In the genomic region with DNA sequence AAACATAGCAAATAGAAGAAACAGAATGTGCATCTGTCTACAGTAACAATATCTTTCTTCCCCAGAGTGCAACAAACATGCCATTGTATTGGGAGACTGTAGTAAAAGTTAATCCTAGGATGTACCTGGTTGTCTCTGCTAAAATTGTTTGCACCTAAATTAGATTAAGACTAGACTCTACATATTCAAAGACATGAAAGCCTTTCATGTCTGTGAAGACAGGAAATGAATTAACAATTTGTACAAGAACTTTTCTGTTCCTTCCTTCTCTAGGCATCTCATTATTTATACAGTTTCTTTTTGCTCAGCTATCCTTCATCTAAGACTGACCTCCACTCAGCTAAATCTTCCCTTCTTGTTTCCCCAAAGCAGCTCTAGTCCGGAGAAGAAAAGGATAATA, we compare ENCODE assay signal across 21 cellular contexts.
DNase-seq lines count a peak whose midpoint lies in the region; ATAC-seq and TF ChIP-seq lines count a peak whose summit lies in the region.
"Had no signal": no experiment of that assay in that cellular context is flagged by ENCODE, and none has a peak within 500 bp of the region (broad histone marks: within the 10 kb centered on the region; RNA-seq: fewer than 3 reads in every experiment).

No MANE protein-coding gene starts in this region.

- no peaks in the 10 kb centered on the region for H3K36me3 Mint-ChIP-seq in activated naive CD4-positive, alpha-beta T cell treated with anti-CD3 and anti-CD28 coated beads for 36 hours (ENCODE audit: low read depth)
- peaks cover 12% of the 10 kb centered on the region in 2 donors for H3K36me3 Mint-ChIP-seq in CD4-positive, alpha-beta memory T cell
- peaks cover 0 to 9% (median 0%) of the 10 kb centered on the region in 5 donors for H3K36me3 Mint-ChIP-seq in naive thymus-derived CD4-positive, alpha-beta T cell

- no peaks in the 10 kb centered on the region for H3K27me3 Mint-ChIP-seq in activated naive CD4-positive, alpha-beta T cell treated with anti-CD3 and anti-CD28 coated beads for 36 hours (ENCODE audit: low read depth)
- H3K27me3 Mint-ChIP-seq in CD4-positive, alpha-beta memory T cell: no peaks in the 10 kb centered on the region
- no peaks in the 10 kb centered on the region for H3K27me3 Mint-ChIP-seq in naive thymus-derived CD4-positive, alpha-beta T cell
- H3K27me3 Mint-ChIP-seq: IgD-negative memory B cell had no signal

- no peak overlapping the region for H3K4me3 ChIP-seq in CD4-positive, alpha-beta memory T cell (ENCODE audit: low read length in 2 of 2)
- H3K4me3 ChIP-seq in Loucy (ENCODE audit: low read length, poor library complexity, severe bottlenecking): no peak overlapping the region
- H3K4me3 ChIP-seq in naive thymus-derived CD4-positive, alpha-beta T cell (ENCODE audit: low read length): peak overlapping the region; percentile 12

- H3K4me3 Mint-ChIP-seq in activated naive CD4-positive, alpha-beta T cell treated with anti-CD3 and anti-CD28 coated beads for 36 hours: no peak overlapping the region
- peak overlapping the region in 7 of 8 donors; percentile 3 to 72 (median 25) for H3K4me3 Mint-ChIP-seq in CD4-positive, alpha-beta memory T cell
- peak overlapping the region; percentile 36 to 76 (median 68) for H3K4me3 Mint-ChIP-seq in naive thymus-derived CD4-positive, alpha-beta T cell
- H3K4me3 Mint-ChIP-seq: IgD-negative memory B cell had no signal

- peak overlapping the region; percentile 73 for H3K27ac Mint-ChIP-seq in activated naive CD4-positive, alpha-beta T cell treated with anti-CD3 and anti-CD28 coated beads for 36 hours
- peak overlapping the region in 4 of 7 donors; percentile 2 to 43 (median 38) for H3K27ac Mint-ChIP-seq in CD4-positive, alpha-beta memory T cell
- peak overlapping the region in 8 of 9 donors; percentile 13 to 91 (median 82) for H3K27ac Mint-ChIP-seq in naive thymus-derived CD4-positive, alpha-beta T cell
- H3K27ac Mint-ChIP-seq: IgD-negative memory B cell had no signal

- H3K4me2 ChIP-seq in Loucy (ENCODE audit: low read depth, low read length, poor library complexity, severe bottlenecking): peak overlapping the region; percentile 38
- H3K4me2 ChIP-seq: KMS-11 had no signal

- H3K4me1 Mint-ChIP-seq in activated naive CD4-positive, alpha-beta T cell treated with anti-CD3 and anti-CD28 coated beads for 36 hours (ENCODE audit: low read depth): peaks cover 46% of the 10 kb centered on the region
- H3K4me1 Mint-ChIP-seq in CD4-positive, alpha-beta memory T cell: peaks cover 16 to 23% (median 19%) of the 10 kb centered on the region in 4 donors
- H3K4me1 Mint-ChIP-seq in naive thymus-derived CD4-positive, alpha-beta T cell: peaks cover 23 to 62% (median 56%) of the 10 kb centered on the region in 7 donors
- H3K4me1 Mint-ChIP-seq: IgD-negative memory B cell had no signal

- no peak for DNase-seq in activated naive CD4-positive, alpha-beta T cell treated with anti-CD3 and anti-CD28 coated beads for 36 hours
- DNase-seq in activated naive CD4-positive, alpha-beta T cell (lab: John Stamatoyannopoulos, UW): no peak
- DNase-seq in CD4-positive, alpha-beta memory T cell: no peak
- peak in 3 of 9 donors; percentile 22 to 37 (median 35) for DNase-seq in naive thymus-derived CD4-positive, alpha-beta T cell
- DNase-seq: C1 segment of cervical spinal cord, DMS153, NCI-H1048, NCI-H1694, NCI-H2029 treated with DMSO at 0.1 percent for 48 hours, NCI-H2227 treated with DMSO at 0.1 percent for 48 hours, NCI-H510A, SHP77 had no signal

- no peaks in the 10 kb centered on the region for H3K9me2 ChIP-seq in Loucy (replicated peaks; ENCODE audit: low read depth, low read length)

- H3K27ac ChIP-seq in CD4-positive, alpha-beta memory T cell (ENCODE audit: low read depth, low read length): no peak overlapping the region
- H3K27ac ChIP-seq in naive thymus-derived CD4-positive, alpha-beta T cell (ENCODE audit: low read depth, low read length): peak overlapping the region; percentile 33
- H3K27ac ChIP-seq: HL-60, KMS-11, RWPE1 had no signal

- H3K9ac ChIP-seq in Loucy (ENCODE audit: low read depth, low read length, poor library complexity, severe bottlenecking): no peak overlapping the region
- H3K9ac ChIP-seq: KMS-11 had no signal

- intact Hi-C loops in activated naive CD4-positive, alpha-beta T cell treated with anti-CD3 and anti-CD28 coated beads for 36 hours (cut with micrococcal nuclease): loop anchor here (2.0 kb wide), 2 partner anchors 16 to 24 kb away; no protein-coding TSS in a partner anchor
- intact Hi-C loops in CD4-positive, alpha-beta memory T cell (cut with micrococcal nuclease): no loop called here
- intact Hi-C loops in naive thymus-derived CD4-positive, alpha-beta T cell (cut with micrococcal nuclease): loop anchor here in 1 of 2 donors (1.0 to 2.0 kb wide), 3 partner anchors 12 to 25 kb away; no protein-coding TSS in a partner anchor

- H3K9me3 ChIP-seq in CD4-positive, alpha-beta memory T cell (ENCODE audit: control insufficient read depth in 1 of 2, low read length in 2 of 2): no peaks in the 10 kb centered on the region
- H3K9me3 ChIP-seq in Loucy (ENCODE audit: insufficient read depth, low read depth, low read length): no peaks in the 10 kb centered on the region
- no peaks in the 10 kb centered on the region for H3K9me3 ChIP-seq in naive thymus-derived CD4-positive, alpha-beta T cell (ENCODE audit: control insufficient read depth in 2 of 3, low read length in 3 of 3)

- no peaks in the 10 kb centered on the region for H3K79me2 ChIP-seq in Loucy (ENCODE audit: insufficient read depth, low read length)

- H3K36me3 ChIP-seq in CD4-positive, alpha-beta memory T cell (ENCODE audit: insufficient read depth, low read length): no peaks in the 10 kb centered on the region
- H3K36me3 ChIP-seq in Loucy (ENCODE audit: insufficient read depth, low read length): 0 out of 2 replicates have a peak, but pooled peaks cover 7% of the 10 kb centered on the region
- no peaks in the 10 kb centered on the region for H3K36me3 ChIP-seq in naive thymus-derived CD4-positive, alpha-beta T cell (ENCODE audit: control insufficient read depth in 2 of 3, insufficient read depth in 3 of 3, low read length in 3 of 3)

- CTCF ChIA-PET in activated naive CD4-positive, alpha-beta T cell treated with anti-CD3 and anti-CD28 coated beads for 36 hours (lab: Charles Lee): interaction anchor here (0.6 to 4.1 kb wide), 5 partner anchors 10 to 253 kb away, joined by 3 to 19 read pairs (median 5); no protein-coding TSS in a partner anchor
- CTCF ChIA-PET in CD4-positive, alpha-beta memory T cell (lab: Charles Lee; ENCODE audit: partially characterized antibody): interaction anchor here (0.8 to 1.0 kb wide), 2 partner anchors 10 to 51 kb away, joined by 3 read pairs; no protein-coding TSS in a partner anchor
- CTCF ChIA-PET in naive thymus-derived CD4-positive, alpha-beta T cell (lab: Charles Lee): interaction anchor here (1.0 to 5.6 kb wide), 5 partner anchors 10 to 71 kb away, joined by 3 to 39 read pairs (median 4); no protein-coding TSS in a partner anchor

- no peaks in the 10 kb centered on the region for H3K9me3 Mint-ChIP-seq in activated naive CD4-positive, alpha-beta T cell treated with anti-CD3 and anti-CD28 coated beads for 36 hours
- peaks cover 0 to 10% (median 5%) of the 10 kb centered on the region in 8 donors for H3K9me3 Mint-ChIP-seq in CD4-positive, alpha-beta memory T cell
- peaks cover 0 to 7% (median 0%) of the 10 kb centered on the region in 11 donors for H3K9me3 Mint-ChIP-seq in naive thymus-derived CD4-positive, alpha-beta T cell

- H3F3A ChIP-seq in Loucy (ENCODE audit: low read depth): no peaks in the 10 kb centered on the region

- no peaks in the 10 kb centered on the region for H4K20me1 ChIP-seq in Loucy (ENCODE audit: insufficient read depth, low read length, poor library complexity, severe bottlenecking)

- peaks cover 19% of the 10 kb centered on the region for H3K4me1 ChIP-seq in CD4-positive, alpha-beta memory T cell (ENCODE audit: insufficient read depth, low read length)
- H3K4me1 ChIP-seq in Loucy (ENCODE audit: insufficient read depth, low read length, poor library complexity, severe bottlenecking): peaks cover 16% of the 10 kb centered on the region
- peaks cover 0 to 41% of the 10 kb centered on the region in 2 donors for H3K4me1 ChIP-seq in naive thymus-derived CD4-positive, alpha-beta T cell (ENCODE audit: control insufficient read depth in 2 of 2, insufficient read depth in 2 of 2, low read length in 2 of 2)

- ATAC-seq in naive thymus-derived CD4-positive, alpha-beta T cell: peak; percentile 34
- no peak for ATAC-seq in HG02759 (IDR thresholded peaks at IDR 0.05; ENCODE audit: unreplicated experiment)
- ATAC-seq in GM19324 (IDR thresholded peaks at IDR 0.05; ENCODE audit: low FRiP score, unreplicated experiment): no peak
- ATAC-seq: HCT116, Panc1 had no signal

- no peak for TF ChIP-seq CTCF in Loucy (conservative IDR thresholded peaks at IDR 0.05; ENCODE audit: low read length)

- no peak overlapping the region for H2AFZ ChIP-seq in Loucy (ENCODE audit: low read length)

- POLR2A ChIA-PET in CD4-positive, alpha-beta memory T cell (lab: Charles Lee; ENCODE audit: partially characterized antibody): interaction anchor here (1.0 kb wide), 1 partner anchor 21 kb away, joined by 5 read pairs; no protein-coding TSS in a partner anchor
- POLR2A ChIA-PET in naive thymus-derived CD4-positive, alpha-beta T cell (lab: Charles Lee): interaction anchor here (0.6 to 5.9 kb wide), 8 partner anchors 10 to 29 kb away, joined by 3 to 45 read pairs (median 4); no protein-coding TSS in a partner anchor

- no peaks in the 10 kb centered on the region for H3K27me3 ChIP-seq in CD4-positive, alpha-beta memory T cell (ENCODE audit: insufficient read depth, low read length)
- H3K27me3 ChIP-seq in Loucy (ENCODE audit: insufficient read depth, low read length, poor library complexity, severe bottlenecking): no peaks in the 10 kb centered on the region
- H3K27me3 ChIP-seq in naive thymus-derived CD4-positive, alpha-beta T cell (ENCODE audit: control insufficient read depth in 2 of 2, insufficient read depth in 2 of 2, low read length in 2 of 2): no peaks in the 10 kb centered on the region
